ENCODE assay signal across 15 cellular contexts in the genomic region with DNA sequence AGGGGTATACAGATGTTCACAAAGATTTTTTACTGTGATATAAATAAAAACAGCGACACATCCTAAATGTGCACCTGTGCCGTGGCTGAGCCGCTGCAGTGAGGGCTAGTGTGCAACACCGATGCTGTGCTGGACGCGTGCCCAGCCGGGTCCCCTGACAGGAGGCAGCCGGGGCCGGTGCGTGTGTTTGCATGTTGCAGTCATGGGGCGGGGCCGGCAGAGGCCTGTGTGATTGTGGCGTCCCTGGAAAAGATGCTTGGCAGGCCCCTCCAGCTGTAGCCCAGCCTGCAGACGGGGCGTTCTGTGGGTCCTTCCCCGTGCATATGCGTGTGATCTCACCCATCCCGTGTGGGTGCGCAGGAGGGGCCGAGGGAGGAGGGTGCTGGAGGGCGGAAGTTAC. TPM values are rescaled to one million over a fixed set of nuclear protein-coding genes. Genes with fewer than 3 reads are reported as not detected.
DNase-seq lines count a peak whose midpoint lies in the region; ATAC-seq and TF ChIP-seq lines count a peak whose summit lies in the region.
"Had no signal": no experiment of that assay in that cellular context is flagged by ENCODE, and none has a peak within 500 bp of the region (broad histone marks: within the 10 kb centered on the region; RNA-seq: fewer than 3 reads in every experiment).

No MANE protein-coding gene starts in this region.

- peaks cover 13% of the 10 kb centered on the region; the same call in 1 of the 2 replicates for H3K79me2 ChIP-seq in SK-N-SH (ENCODE audit: insufficient read depth)

- no peak overlapping the region for H3K4me3 Mint-ChIP-seq in CD14-positive monocyte

- no peaks in the 10 kb centered on the region for H4K20me1 ChIP-seq in SK-N-SH (ENCODE audit: insufficient read depth)

- H3K27ac ChIP-seq in SK-N-SH (ENCODE audit: low read depth in 2 of 2, low read length in 1 of 2) (no peak overlapping the region; a peak in 1 of 4 replicates), tibial nerve (no peak overlapping the region)
- H3K27ac ChIP-seq: Peyer's patch had no signal

- 83% methylated on average over 14 of the region's 21 CpGs for WGBS in SK-N-SH (ENCODE audit: low lambda C conversion rate)
- 67 to 75% methylated on average over 21 of the region's 21 CpGs for WGBS in tibial nerve, 2 donors

- H3K27me3 ChIP-seq in SK-N-SH (ENCODE audit: insufficient read depth) (no peaks in the 10 kb centered on the region), tibial nerve (no peaks in the 10 kb centered on the region)
- H3K27me3 ChIP-seq: Peyer's patch had no signal

- TF ChIP-seq CTCF in SK-N-SH (IDR thresholded peaks at IDR 0.05), result no peak
- no peak for TF ChIP-seq CTCF in fibroblast of mammary gland (conservative IDR thresholded peaks at IDR 0.05; ENCODE audit: control insufficient read depth, insufficient read depth, low read depth, low read length)
- TF ChIP-seq CTCF in tibial nerve (IDR thresholded peaks at IDR 0.05), result no peak
- TF ChIP-seq CTCF in CD14-positive monocyte (IDR thresholded peaks at IDR 0.05), result no peak

- POLR2A ChIA-PET in SK-N-SH (lab: Yijun Ruan, JAX), result no interaction called here

- CTCF ChIA-PET in SK-N-SH (lab: Yijun Ruan, JAX), result no interaction called here

- H3K9me3 ChIP-seq in SK-N-SH (no peaks in the 10 kb centered on the region), tibial nerve (no peaks in the 10 kb centered on the region)
- H3K9me3 ChIP-seq: Peyer's patch had no signal

- ATAC-seq in SK-N-SH treated with all-trans-retinoic acid at 6 μM for 48 hours, result no peak

- peaks cover 0 to 2% (median 0%) of the 10 kb centered on the region in 3 donors for H3K27me3 Mint-ChIP-seq in CD14-positive monocyte (ENCODE audit: low read depth in 3 of 3)

- DNase-seq in SK-N-SH, result peak; percentile 60
- DNase-seq in NCI-H2227 (lab: John Stamatoyannopoulos, UW; ENCODE audit: unreplicated experiment), result peak; percentile 88
- DNase-seq in fibroblast of mammary gland (ENCODE audit: low read depth), result peak; percentile 20
- peak; percentile 27 to 40 for DNase-seq in tibial nerve (ENCODE audit: low spot score in 2 of 2)
- no peak for DNase-seq in CD14-positive monocyte (ENCODE audit: low spot score)
- no peak for DNase-seq in activated naive CD4-positive, alpha-beta T cell (lab: John Stamatoyannopoulos, UW)
- DNase-seq in SK-N-DZ (ENCODE audit: low spot score), result no peak
- DNase-seq: activated CD4-positive, alpha-beta T cell treated with anti-CD3 and anti-CD28 coated beads, Interleukin-2, amount 50 U/mL, for 48 hours; IMR-90; Peyer's patch; T-helper 9 cell; trophoblast cell had no signal

- TF ChIP-seq EP300 in SK-N-SH (IDR thresholded peaks at IDR 0.05; ENCODE audit: borderline replicate concordance in 1 of 2, low read depth in 1 of 2, low read length in 1 of 2) (no peak), tibial nerve (IDR thresholded peaks at IDR 0.05) (no peak)

- H3K27ac Mint-ChIP-seq in CD14-positive monocyte, result no peak overlapping the region

- no peak overlapping the region for H2AFZ ChIP-seq in SK-N-SH (ENCODE audit: low read depth)

- no peak for TF ChIP-seq RAD21 in SK-N-SH (IDR thresholded peaks at IDR 0.05; ENCODE audit: low read length)

- H3K4me1 ChIP-seq in SK-N-SH (ENCODE audit: control insufficient read depth in 1 of 2, insufficient read depth in 2 of 2, low read depth in 1 of 2, low read length in 1 of 2) (no peaks in the 10 kb centered on the region), tibial nerve (peaks cover 0 to 11% (median 0%) of the 10 kb centered on the region in 4 donors)
- H3K4me1 ChIP-seq: Peyer's patch had no signal

- H3K4me2 ChIP-seq in SK-N-SH, result no peak overlapping the region

- no peaks in the 10 kb centered on the region for H3F3A ChIP-seq in SK-N-SH (replicated peaks; ENCODE audit: insufficient read depth)

- no peak for TF ChIP-seq POLR2A in tibial nerve (IDR thresholded peaks at IDR 0.05)

- H3K9me2 ChIP-seq in SK-N-SH, result no peaks in the 10 kb centered on the region

- H3K36me3 ChIP-seq in SK-N-SH (replicated peaks in 1 of 2; ENCODE audit: control insufficient read depth in 1 of 2, insufficient read depth in 2 of 2, low read length in 1 of 2) (peaks cover 14 to 75% of the 10 kb centered on the region in 2 experiments), tibial nerve (peaks cover 0 to 97% (median 23%) of the 10 kb centered on the region in 3 donors)

- peaks cover 81 to 91% of the 10 kb centered on the region in 2 donors for H3K36me3 Mint-ChIP-seq in CD14-positive monocyte

- intact Hi-C loops in CD14-positive monocyte (cut with micrococcal nuclease), result no loop called here

- H3K4me3 ChIP-seq in SK-N-SH (ENCODE audit: low read depth in 2 of 2, low read length in 1 of 2) (no peak overlapping the region), fibroblast of mammary gland (ENCODE audit: control insufficient read depth, low read depth, low read length) (no peak overlapping the region), tibial nerve (no peak overlapping the region)
- H3K4me3 ChIP-seq: Peyer's patch had no signal

- H3K9ac ChIP-seq in SK-N-SH, result no peak overlapping the region

- no peaks in the 10 kb centered on the region for H3K9me3 Mint-ChIP-seq in CD14-positive monocyte

- H3K4me1 Mint-ChIP-seq in CD14-positive monocyte, result no peaks in the 10 kb centered on the region

TF ChIP-seq in SK-N-SH, 30 proteins besides CTCF, POLR2A, EP300 and RAD21:
- no peak for TF ChIP-seq USF1 (IDR thresholded peaks at IDR 0.05; ENCODE audit: borderline replicate concordance, low read depth)
- TF ChIP-seq RFX5 (IDR thresholded peaks at IDR 0.05; ENCODE audit: low read length), result no peak
- TF ChIP-seq EZH2phosphoT487 (IDR thresholded peaks at IDR 0.05; ENCODE audit: borderline replicate concordance, low read depth), result no peak

TF ChIP-seq in SK-N-SH treated with all-trans-retinoic acid at 6 μM for 48 hours, 23 proteins besides CTCF, POLR2A, EP300 and RAD21 (continues in another document):
- TF ChIP-seq RARB (CRISPR knock-in tag; IDR thresholded peaks at IDR 0.05) (no peak), ZNF565 (CRISPR knock-in tag; conservative IDR thresholded peaks at IDR 0.05; ENCODE audit: low read depth) (no peak), TOX (CRISPR knock-in tag; IDR thresholded peaks at IDR 0.05; ENCODE audit: borderline replicate concordance) (no peak), OSR1 (CRISPR knock-in tag; IDR thresholded peaks at IDR 0.05) (no peak), PPARA (CRISPR knock-in tag; IDR thresholded peaks at IDR 0.05; ENCODE audit: borderline replicate concordance) (no peak), BACH2 (CRISPR knock-in tag; IDR thresholded peaks at IDR 0.05; ENCODE audit: borderline replicate concordance) (no peak), GLIS3 (CRISPR knock-in tag; IDR thresholded peaks at IDR 0.05) (no peak), CSDC2 (CRISPR knock-in tag; IDR thresholded peaks at IDR 0.05) (no peak), ARNTL (CRISPR knock-in tag; IDR thresholded peaks at IDR 0.05; ENCODE audit: borderline replicate concordance, low read depth) (no peak), TCF4 (CRISPR knock-in tag; IDR thresholded peaks at IDR 0.05; ENCODE audit: borderline replicate concordance) (no peak), ZFP3 (CRISPR knock-in tag; IDR thresholded peaks at IDR 0.05) (no peak), SNAI2 (CRISPR knock-in tag; IDR thresholded peaks at IDR 0.05) (no peak)
- TF ChIP-seq, protein P1, sequence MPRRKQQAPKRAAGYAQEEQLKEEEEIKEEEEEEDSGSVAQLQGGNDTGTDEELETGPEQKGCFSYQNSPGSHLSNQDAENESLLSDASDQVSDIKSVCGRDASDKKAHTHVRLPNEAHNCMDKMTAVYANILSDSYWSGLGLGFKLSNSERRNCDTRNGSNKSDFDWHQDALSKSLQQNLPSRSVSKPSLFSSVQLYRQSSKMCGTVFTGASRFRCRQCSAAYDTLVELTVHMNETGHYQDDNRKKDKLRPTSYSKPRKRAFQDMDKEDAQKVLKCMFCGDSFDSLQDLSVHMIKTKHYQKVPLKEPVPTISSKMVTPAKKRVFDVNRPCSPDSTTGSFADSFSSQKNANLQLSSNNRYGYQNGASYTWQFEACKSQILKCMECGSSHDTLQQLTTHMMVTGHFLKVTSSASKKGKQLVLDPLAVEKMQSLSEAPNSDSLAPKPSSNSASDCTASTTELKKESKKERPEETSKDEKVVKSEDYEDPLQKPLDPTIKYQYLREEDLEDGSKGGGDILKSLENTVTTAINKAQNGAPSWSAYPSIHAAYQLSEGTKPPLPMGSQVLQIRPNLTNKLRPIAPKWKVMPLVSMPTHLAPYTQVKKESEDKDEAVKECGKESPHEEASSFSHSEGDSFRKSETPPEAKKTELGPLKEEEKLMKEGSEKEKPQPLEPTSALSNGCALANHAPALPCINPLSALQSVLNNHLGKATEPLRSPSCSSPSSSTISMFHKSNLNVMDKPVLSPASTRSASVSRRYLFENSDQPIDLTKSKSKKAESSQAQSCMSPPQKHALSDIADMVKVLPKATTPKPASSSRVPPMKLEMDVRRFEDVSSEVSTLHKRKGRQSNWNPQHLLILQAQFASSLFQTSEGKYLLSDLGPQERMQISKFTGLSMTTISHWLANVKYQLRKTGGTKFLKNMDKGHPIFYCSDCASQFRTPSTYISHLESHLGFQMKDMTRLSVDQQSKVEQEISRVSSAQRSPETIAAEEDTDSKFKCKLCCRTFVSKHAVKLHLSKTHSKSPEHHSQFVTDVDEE (CRISPR knock-in tag; IDR thresholded peaks at IDR 0.05), result no peak
- TF ChIP-seq, protein P2, sequence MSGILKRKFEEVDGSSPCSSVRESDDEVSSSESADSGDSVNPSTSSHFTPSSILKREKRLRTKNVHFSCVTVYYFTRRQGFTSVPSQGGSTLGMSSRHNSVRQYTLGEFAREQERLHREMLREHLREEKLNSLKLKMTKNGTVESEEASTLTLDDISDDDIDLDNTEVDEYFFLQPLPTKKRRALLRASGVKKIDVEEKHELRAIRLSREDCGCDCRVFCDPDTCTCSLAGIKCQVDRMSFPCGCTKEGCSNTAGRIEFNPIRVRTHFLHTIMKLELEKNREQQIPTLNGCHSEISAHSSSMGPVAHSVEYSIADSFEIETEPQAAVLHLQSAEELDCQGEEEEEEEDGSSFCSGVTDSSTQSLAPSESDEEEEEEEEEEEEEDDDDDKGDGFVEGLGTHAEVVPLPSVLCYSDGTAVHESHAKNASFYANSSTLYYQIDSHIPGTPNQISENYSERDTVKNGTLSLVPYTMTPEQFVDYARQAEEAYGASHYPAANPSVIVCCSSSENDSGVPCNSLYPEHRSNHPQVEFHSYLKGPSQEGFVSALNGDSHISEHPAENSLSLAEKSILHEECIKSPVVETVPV (CRISPR knock-in tag; IDR thresholded peaks at IDR 0.05), result no peak

RNA-seq across cellular contexts. Expression of gene MUC6, which starts 30.6 kb away (rescaled TPM):
- polyA plus RNA-seq in SK-N-SH (2012; rRNA removed) (not detected in 2 replicates), CD14-positive monocyte (not detected)
- polyA plus RNA-seq in SK-N-SH (2012; cell fraction: cytosol; rRNA removed), result not detected in 2 replicates
- not detected in 2 replicates for polyA plus RNA-seq in SK-N-SH (2012; cell fraction: nucleus; rRNA removed)
- total RNA-seq in tibial nerve, result 1 to 10 TPM in 1 of 4 donors, under 1 TPM in 2, not detected in 1; under 0.01 to 2.7 (median under 0.01) TPM
- polyA plus RNA-seq in SK-N-DZ (2014; cell fraction: cytosol; rRNA removed), result not detected in 2 replicates
- not detected in 2 replicates for polyA plus RNA-seq in SK-N-DZ (2014; cell fraction: nucleus; rRNA removed)
- total RNA-seq: A673, IMR-90, lung microvascular endothelial cell, Peyer's patch had no signal
- polyA plus RNA-seq: IMR-90 had no signal

Comparison
In these comparisons a context has a peak if more than half of its experiments do, and no peak if none do; other contexts are left out.
1. DNase-seq: peak in SK-N-SH (single experiment), NCI-H2227 (single experiment), fibroblast of mammary gland (single experiment) and tibial nerve (2 of 2); none in CD14-positive monocyte (single experiment), activated naive CD4-positive, alpha-beta T cell (0 of 4) and SK-N-DZ (single experiment).